In the genomic region with DNA sequence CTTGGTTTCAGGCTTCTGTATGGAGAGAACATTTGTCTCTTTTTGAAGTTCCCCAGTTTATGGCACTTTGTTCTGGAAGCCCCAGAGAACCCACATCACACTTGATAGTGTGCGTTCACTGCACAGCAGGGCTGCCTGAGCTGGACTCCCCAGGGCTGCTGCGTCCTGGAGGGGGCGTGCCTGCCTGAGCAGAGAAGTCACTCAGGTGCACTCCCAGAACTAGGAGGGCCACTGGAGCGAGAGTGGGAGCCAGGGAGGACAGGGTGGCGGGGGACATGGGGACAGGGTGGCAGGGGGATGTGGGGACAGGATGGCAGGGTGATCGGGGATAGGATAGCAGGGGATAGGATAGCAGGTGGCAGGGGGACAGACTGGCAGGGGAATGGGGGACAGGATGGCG, we compare ENCODE assay signal across 24 cellular contexts. TPM values are rescaled to one million over a fixed set of nuclear protein-coding genes. Genes with fewer than 3 reads are reported as not detected.
DNase-seq lines count a peak whose midpoint lies in the region; ATAC-seq, FAIRE-seq and TF ChIP-seq lines count a peak whose summit lies in the region.
"Had no signal": no experiment of that assay in that cellular context is flagged by ENCODE, and none has a peak within 500 bp of the region (broad histone marks: within the 10 kb centered on the region; RNA-seq: fewer than 3 reads in every experiment).

No MANE protein-coding gene starts in this region.

- H3K4me1 ChIP-seq in heart right ventricle (no peaks in the 10 kb centered on the region), K562 (replicated peaks in 1 of 2; ENCODE audit: control insufficient read depth in 2 of 2, insufficient read depth in 2 of 2, low read length in 2 of 2) (peaks cover 11 to 50% of the 10 kb centered on the region in 2 experiments), kidney (ENCODE audit: control insufficient read depth in 1 of 2, insufficient read depth in 1 of 2, low read depth in 1 of 2, low read length in 2 of 2) (no peaks in the 10 kb centered on the region), osteoblast (ENCODE audit: insufficient read depth, low read length) (peaks cover 5% of the 10 kb centered on the region), Karpas-422 (ENCODE audit: low read length) (no peaks in the 10 kb centered on the region)
- H3K4me1 ChIP-seq: BE2C had no signal

- no peak overlapping the region for H3K4me2 ChIP-seq in K562 (ENCODE audit: insufficient read depth, low read length)
- H3K4me2 ChIP-seq in osteoblast (ENCODE audit: insufficient read depth, low read length): no peak overlapping the region
- H3K4me2 ChIP-seq in Karpas-422 (ENCODE audit: low read depth, low read length, poor library complexity, severe bottlenecking): no peak overlapping the region
- H3K4me2 ChIP-seq: BLaER1 treated with 17β-estradiol and CSF1 and Interleukin-3, amounts not matched to agents 10 nM and 100 nM had no signal

- no peaks in the 10 kb centered on the region for H3K79me2 ChIP-seq in K562 (ENCODE audit: control insufficient read depth, insufficient read depth, low read length)
- H3K79me2 ChIP-seq in osteoblast (ENCODE audit: insufficient read depth, low read length): no peaks in the 10 kb centered on the region
- no peaks in the 10 kb centered on the region for H3K79me2 ChIP-seq in Karpas-422 (ENCODE audit: low read length)

- peaks cover 3% of the 10 kb centered on the region for H3K9me1 ChIP-seq in K562 (ENCODE audit: control insufficient read depth, insufficient read depth, low read length)

- H3K9ac ChIP-seq in K562 (ENCODE audit: insufficient read depth in 1 of 2, low read depth in 2 of 2, low read length in 2 of 2) (peak overlapping the region in 1 of 2 experiments; percentile 66; a peak in 2 of 4 replicates), kidney (ENCODE audit: low read length in 2 of 2) (no peak overlapping the region), Karpas-422 (ENCODE audit: low read length) (no peak overlapping the region)
- H3K9ac ChIP-seq: BLaER1 treated with 17β-estradiol and CSF1 and Interleukin-3, amounts not matched to agents 10 nM and 100 nM; GM23248 had no signal

- in situ Hi-C loops in K562 (cut with MboI): no loop called here

- H3K27me3 ChIP-seq in heart right ventricle: peaks cover 0 to 19% (median 0%) of the 10 kb centered on the region in 7 donors
- 0 out of 5 replicates have a peak, but pooled peaks cover 0 to 4% of the 10 kb centered on the region in 2 experiments for H3K27me3 ChIP-seq in K562 (ENCODE audit: control insufficient read depth in 2 of 2, insufficient read depth in 2 of 2, low read length in 2 of 2)
- no peaks in the 10 kb centered on the region for H3K27me3 ChIP-seq in osteoblast (ENCODE audit: insufficient read depth, low read length)
- no peaks in the 10 kb centered on the region for H3K27me3 ChIP-seq in Karpas-422 (ENCODE audit: low read length)
- H3K27me3 ChIP-seq: BE2C; BLaER1 treated with 17β-estradiol and CSF1 and Interleukin-3, amounts not matched to agents 10 nM and 100 nM had no signal

- POLR2A ChIA-PET in K562 (lab: Yijun Ruan, JAX): no interaction called here

- no peak for TF ChIP-seq POLR2A in K562 (conservative IDR thresholded peaks at IDR 0.05)

- H3K36me3 ChIP-seq in heart right ventricle (no peaks in the 10 kb centered on the region), K562 (ENCODE audit: control insufficient read depth, insufficient read depth, low read length) (no peaks in the 10 kb centered on the region), kidney (ENCODE audit: control insufficient read depth in 1 of 2, insufficient read depth in 2 of 2, low read length in 2 of 2) (no peaks in the 10 kb centered on the region), osteoblast (ENCODE audit: insufficient read depth, low read length) (no peaks in the 10 kb centered on the region), Karpas-422 (ENCODE audit: insufficient read depth, low read length) (no peaks in the 10 kb centered on the region)
- H3K36me3 ChIP-seq: BE2C; BLaER1 treated with 17β-estradiol and CSF1 and Interleukin-3, amounts not matched to agents 10 nM and 100 nM had no signal

- no peaks in the 10 kb centered on the region for H4K20me1 ChIP-seq in K562 (replicated peaks; ENCODE audit: control insufficient read depth, insufficient read depth, low read length)
- no peaks in the 10 kb centered on the region for H4K20me1 ChIP-seq in osteoblast (ENCODE audit: insufficient read depth, low read length)
- H4K20me1 ChIP-seq in Karpas-422 (ENCODE audit: insufficient read depth, low read depth, low read length): no peaks in the 10 kb centered on the region

- no peak for TF ChIP-seq RAD21 in K562 (CRISPR knock-in tag; conservative IDR thresholded peaks at IDR 0.05 in 1 of 2, IDR thresholded peaks at IDR 0.05 in 1 of 2)

- BruUV-seq in K562 (replicated peaks; lab: Mats Ljungman, UMichigan): no TSS peak

- H3K9me3 ChIP-seq in heart right ventricle (peaks cover 0 to 12% (median 0%) of the 10 kb centered on the region in 11 donors), K562 (replicated peaks; ENCODE audit: control insufficient read depth, insufficient read depth, low read depth, low read length) (peaks cover 15% of the 10 kb centered on the region), kidney (ENCODE audit: control insufficient read depth in 1 of 2, low read length in 2 of 2) (peaks cover 0 to 3% of the 10 kb centered on the region in 2 donors), osteoblast (ENCODE audit: low read depth, low read length) (no peaks in the 10 kb centered on the region), Karpas-422 (ENCODE audit: low read length) (no peaks in the 10 kb centered on the region)
- H3K9me3 ChIP-seq: BE2C had no signal

- no peak for TF ChIP-seq CTCF in heart right ventricle (IDR thresholded peaks at IDR 0.05)
- TF ChIP-seq CTCF in K562 (IDR thresholded peaks at IDR 0.05 in 2 of 3, conservative IDR thresholded peaks at IDR 0.05 in 1 of 3; ENCODE audit: insufficient read depth in 2 of 3, low read depth in 1 of 3, low read length in 3 of 3): peak in 1 of 3 experiments; percentile 14; a peak in 1 of 6 replicates
- no peak for TF ChIP-seq CTCF in kidney (IDR thresholded peaks at IDR 0.05; ENCODE audit: borderline replicate concordance, extremely low read depth, insufficient read depth)
- no peak for TF ChIP-seq CTCF in osteoblast (IDR thresholded peaks at IDR 0.05; ENCODE audit: extremely low read depth, low read depth, low read length)
- no peak for TF ChIP-seq CTCF in coronary artery (IDR thresholded peaks at IDR 0.05)

- ATAC-seq in Right ventricle myocardium superior (ENCODE audit: poor library complexity) (no peak), heart right ventricle (no peak), K562 (0 out of 3 replicates have a peak, but pooled peaks have one; percentile 48), HG03135 (IDR thresholded peaks at IDR 0.05; ENCODE audit: unreplicated experiment) (no peak)
- ATAC-seq: GM12878 had no signal

- no peaks in the 10 kb centered on the region for H3K9me2 ChIP-seq in Karpas-422 (replicated peaks; ENCODE audit: insufficient read depth, low read length)

- H3K4me3 ChIP-seq in heart right ventricle (no peak overlapping the region), K562 (no peak overlapping the region), kidney (ENCODE audit: low read length in 2 of 2) (no peak overlapping the region), osteoblast (ENCODE audit: insufficient read depth, low read length) (no peak overlapping the region), coronary artery (no peak overlapping the region), Karpas-422 (ENCODE audit: low read length) (no peak overlapping the region)
- H3K4me3 ChIP-seq: BLaER1 treated with 17β-estradiol and CSF1 and Interleukin-3, amounts not matched to agents 10 nM and 100 nM; GM12878; GM23248 had no signal

- TF ChIP-seq EP300 in K562 (IDR thresholded peaks at IDR 0.05; ENCODE audit: low read length): no peak

- H3K27ac ChIP-seq in heart right ventricle: no peak overlapping the region
- no peak overlapping the region for H3K27ac ChIP-seq in K562 (ENCODE audit: extremely low read depth, low read depth, low read length)
- H3K27ac ChIP-seq in kidney (ENCODE audit: low read depth in 2 of 2, low read length in 2 of 2): no peak overlapping the region
- H3K27ac ChIP-seq in osteoblast (ENCODE audit: low read depth, low read length): no peak overlapping the region
- no peak overlapping the region for H3K27ac ChIP-seq in coronary artery
- H3K27ac ChIP-seq in Karpas-422 (ENCODE audit: low read length): no peak overlapping the region
- H3K27ac ChIP-seq: 22Rv1; BLaER1 treated with 17β-estradiol and CSF1 and Interleukin-3, amounts not matched to agents 10 nM and 100 nM; GM23248 had no signal

- FAIRE-seq in K562 (lab: Jason Lieb, UNC) (no peak), kidney (lab: Jason Lieb, UNC) (no peak)
- FAIRE-seq: A204.1, D721Med, GM12878, GM19239 had no signal

- WGBS in heart right ventricle, 2 donors: 78 to 85% methylated on average over 7 of the region's 7 CpGs
- WGBS in K562 (ENCODE audit: insufficient coverage, low coverage, missing lambda C conversion rate): 17% methylated on average over 5 of the region's 7 CpGs

- CTCF ChIA-PET in K562 (lab: Yijun Ruan, JAX; ENCODE audit: low intra/inter-chr PET ratio): no interaction called here

- H2AFZ ChIP-seq in K562 (ENCODE audit: low read depth, low read length) (no peak overlapping the region), osteoblast (ENCODE audit: low read length) (no peak overlapping the region), Karpas-422 (ENCODE audit: low read length) (no peak overlapping the region)
- H2AFZ ChIP-seq: GM23248 had no signal

- intact Hi-C loops in Right ventricle myocardium superior (cut with DNase I) (no loop called here), heart right ventricle (cut with DNase I) (no loop called here), K562 (cut with micrococcal nuclease) (no loop called here), kidney (cut with DNase I) (no loop called here)

- DNase-seq in Right ventricle myocardium superior (peak; percentile 10), heart right ventricle (no peak), K562 (ENCODE audit: extremely low read depth in 1 of 4, low spot score in 3 of 4) (no peak), kidney (peak; percentile 41), osteoblast (ENCODE audit: insufficient read length, low spot score, missing footprints) (peak; percentile 52), coronary artery (ENCODE audit: low spot score) (no peak), Karpas-422 (no peak)
- DNase-seq: ACHN; AML-193; BE2C; CD4-positive, alpha-beta T cell; DMS 273 treated with DMSO at 0.1 percent for 48 hours; DMS79; EL; GDM1; GM23248; H9 had no signal

RNA-seq across cellular contexts. Expression of gene ZNF469, which starts 43.9 kb away (rescaled TPM):
- total RNA-seq in Right ventricle myocardium superior (0.94 TPM), heart right ventricle (1 to 10 TPM in 6 of 10 donors, under 1 TPM in 4; 0.59 to 1.7 (median 1.0) TPM), K562 (2014; rRNA removed) (under 0.01 TPM in 1 of 2 replicates, not detected in the other), K562 (2014; rRNA removed; fragmentation: Illumina TruSeq; extraction: Trizol) (not detected in 2 replicates), K562 (2015; rRNA removed; fragmentation: Illumina TruSeq; extraction: Trizol) (not detected in 2 replicates), K562 (2021) (0.02 and 0.04 TPM in 2 replicates), kidney (1.6 TPM), osteoblast (5.3 and 8.3 TPM in 2 replicates)
- polyA plus RNA-seq in heart right ventricle (under 1 TPM; 0.23 to 0.73 TPM), K562 (2011; rRNA removed) (not detected in 2 replicates), K562 (2014; fragmentation: Illumina TruSeq; extraction: Trizol) (0.01 TPM in 1 of 2 replicates, not detected in the other), K562 (2014; fragmentation: Nextera tagmentation; extraction: Ambion mirVana) (not detected), K562 (2014; rRNA removed) (0.01 TPM in 1 of 2 replicates, not detected in the other), kidney (ENCODE audit: insufficient read depth, low read depth, low replicate concordance) (0.09 TPM)
- 0.04 and 0.09 TPM in 2 replicates for total RNA-seq in K562 (2011; cell fraction: chromatin; rRNA removed; ENCODE audit: low replicate concordance)
- 0.13 and 0.17 TPM in 2 replicates for total RNA-seq in K562 (2011; cell fraction: nucleolus; rRNA removed)
- under 0.01 and 0.08 TPM in 2 replicates for total RNA-seq in K562 (2011; cell fraction: nucleoplasm; rRNA removed)
- under 0.01 and 0.01 TPM in 2 replicates for polyA plus RNA-seq in K562 (2011; cell fraction: cytosol; rRNA removed)
- 0.01 and 0.03 TPM in 2 replicates for polyA plus RNA-seq in K562 (2011; cell fraction: nucleus; rRNA removed)
- polyA plus RNA-seq in K562 (2012): 0.01 TPM in 2 replicates
- polyA minus RNA-seq in K562 (2011; rRNA and poly(A)+ RNA removed): under 0.01 and 0.04 TPM in 2 replicates
- 0.09 and 0.10 TPM in 2 replicates for polyA minus RNA-seq in K562 (2011; cell fraction: cytosol; rRNA and poly(A)+ RNA removed)
- under 0.01 and 0.11 TPM in 2 replicates for polyA minus RNA-seq in K562 (2011; cell fraction: nucleus; rRNA and poly(A)+ RNA removed)
- total RNA-seq in Karpas-422 (2014; rRNA removed; shearing (Covaris generic); ENCODE audit: low replicate concordance): not detected in 2 replicates

Comparison
In these comparisons a context has a peak if more than half of its experiments do, and no peak if none do; other contexts are left out.
1. DNase-seq: peak in Right ventricle myocardium superior (single experiment), kidney (single experiment) and osteoblast (single experiment); none in heart right ventricle (0 of 2), K562 (0 of 4), coronary artery (single experiment) and Karpas-422 (single experiment).